In genomic region chr6:17169701-17170100, GRCh38 we compare ENCODE assay signal across 25 cellular contexts.
"Had no signal": no experiment of that assay in that cellular context is flagged by ENCODE, and none has a peak within 500 bp of the region (broad histone marks: within the 10 kb centered on the region; RNA-seq: fewer than 3 reads in every experiment).

No MANE protein-coding gene starts in this region.

- DNase-seq: caudate nucleus; cerebellar nuclear complex; dorsolateral prefrontal cortex; effector CD4-positive, alpha-beta T cell; foreskin fibroblast; heart right ventricle; hippocampal formation; left cardiac atrium; left lung; mesenchymal stem cell; naive thymus-derived CD8-positive, alpha-beta T cell; occipital lobe; ovary; posterior cingulate gyrus; right cardiac atrium; stimulated activated CD4-positive, alpha-beta T cell treated with anti-CD3 and anti-CD28 coated beads, Interleukin-2, amount 100 ng/mL, for 24 hours; stimulated activated CD4-positive, alpha-beta T cell treated with anti-CD3 and anti-CD28 coated beads, Interleukin-4, amount 100 ng/mL, for 24 hours; stimulated activated naive CD8-positive, alpha-beta T cell treated with anti-CD3 and anti-CD28 coated beads, Interleukin-15, Interleukin-2, amounts not matched to agents 100 U/mL and 50 U/mL, for 24 hours; substantia nigra; testis; tibial artery had no signal

- H3K4me3 Mint-ChIP-seq: mesothelial cell of epicardium; naive thymus-derived CD8-positive, alpha-beta T cell; stimulated activated effector memory CD8-positive, alpha-beta T cell treated with anti-CD3 and anti-CD28 coated beads, Interleukin-12 subunit alpha, Interleukin-12 subunit beta, amount 100 ng/mL, for 72 hours; type B pancreatic cell had no signal

- H3K36me3 Mint-ChIP-seq: mesothelial cell of epicardium; naive thymus-derived CD8-positive, alpha-beta T cell; stimulated activated effector memory CD8-positive, alpha-beta T cell treated with anti-CD3 and anti-CD28 coated beads, Interleukin-12 subunit alpha, Interleukin-12 subunit beta, amount 100 ng/mL, for 72 hours; type B pancreatic cell had no signal

- ATAC-seq: gastroesophageal sphincter; heart right ventricle; left lung; naive thymus-derived CD8-positive, alpha-beta T cell; stimulated activated effector memory CD8-positive, alpha-beta T cell treated with anti-CD3 and anti-CD28 coated beads, Interleukin-12 subunit alpha, Interleukin-12 subunit beta, amount 100 ng/mL, for 72 hours; stimulated activated naive CD8-positive, alpha-beta T cell treated with anti-CD3 and anti-CD28 coated beads, Interleukin-15, Interleukin-2, amounts not matched to agents 100 U/mL and 50 U/mL, for 24 hours had no signal

- H3K4me3 ChIP-seq: dorsolateral prefrontal cortex, gastroesophageal sphincter, heart right ventricle, left lung, ovary, testis, tibial artery had no signal

- H3K4me1 ChIP-seq: gastroesophageal sphincter, left lung, testis had no signal

- H3K9me3 Mint-ChIP-seq: naive thymus-derived CD8-positive, alpha-beta T cell; stimulated activated effector memory CD8-positive, alpha-beta T cell treated with anti-CD3 and anti-CD28 coated beads, Interleukin-12 subunit alpha, Interleukin-12 subunit beta, amount 100 ng/mL, for 72 hours; type B pancreatic cell had no signal

- H3K36me3 ChIP-seq: gastroesophageal sphincter, heart right ventricle, left lung, ovary, tibial artery had no signal

- H3K27ac Mint-ChIP-seq: mesothelial cell of epicardium; naive thymus-derived CD8-positive, alpha-beta T cell; stimulated activated effector memory CD8-positive, alpha-beta T cell treated with anti-CD3 and anti-CD28 coated beads, Interleukin-12 subunit alpha, Interleukin-12 subunit beta, amount 100 ng/mL, for 72 hours; type B pancreatic cell had no signal

- H3K27ac ChIP-seq: dorsolateral prefrontal cortex, gastroesophageal sphincter, heart right ventricle, left lung, ovary, testis, tibial artery had no signal

- H3K27me3 ChIP-seq: dorsolateral prefrontal cortex, gastroesophageal sphincter, heart right ventricle, left lung, ovary, testis, tibial artery had no signal

- H3K9me3 ChIP-seq: gastroesophageal sphincter, heart right ventricle, left lung, ovary, testis, tibial artery had no signal

- H3K4me1 Mint-ChIP-seq: mesothelial cell of epicardium; naive thymus-derived CD8-positive, alpha-beta T cell; stimulated activated effector memory CD8-positive, alpha-beta T cell treated with anti-CD3 and anti-CD28 coated beads, Interleukin-12 subunit alpha, Interleukin-12 subunit beta, amount 100 ng/mL, for 72 hours had no signal
